Comparison of ENCODE assay signal across 1 cellular context in the genomic region with DNA sequence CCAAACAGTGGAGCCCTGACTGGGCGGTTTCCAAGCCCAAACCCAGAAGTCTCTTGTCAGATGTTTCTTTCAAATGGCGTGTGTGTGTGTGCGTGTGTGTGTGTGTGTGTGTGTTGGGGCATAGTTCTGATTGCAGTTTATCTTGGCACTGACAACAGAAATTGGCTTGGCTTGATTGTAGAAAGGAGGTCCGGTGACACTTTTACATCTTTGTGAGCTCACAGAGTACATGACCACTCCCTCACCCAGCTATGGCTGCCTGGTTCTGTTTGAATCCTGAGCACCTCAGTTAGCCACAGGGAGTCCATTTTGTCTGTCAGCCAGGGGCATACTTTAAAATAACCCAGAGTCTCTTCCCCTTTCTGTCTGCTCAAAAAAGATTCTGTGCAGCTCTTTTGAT.
TF ChIP-seq lines count a peak whose summit lies in the region.

No MANE protein-coding gene starts in this region.

TF ChIP-seq in IMR-90, 13 proteins besides CTCF, POLR2A, EP300 and RAD21:
- TF ChIP-seq RFX5 (IDR thresholded peaks at IDR 0.05; ENCODE audit: low read depth, low read length) (no peak), MAZ (IDR thresholded peaks at IDR 0.05; ENCODE audit: borderline replicate concordance, low read depth, low read length) (no peak), SMC3 (IDR thresholded peaks at IDR 0.05; ENCODE audit: low read depth, low read length) (no peak), FOS (IDR thresholded peaks at IDR 0.05; ENCODE audit: low read depth, low read length) (no peak), BHLHE40 (IDR thresholded peaks at IDR 0.05; ENCODE audit: low read depth, low read length) (no peak), NFE2L2 (IDR thresholded peaks at IDR 0.05; ENCODE audit: low read depth, low read length) (no peak), MAFK (IDR thresholded peaks at IDR 0.05; ENCODE audit: low read depth, low read length) (no peak), RCOR1 (IDR thresholded peaks at IDR 0.05; ENCODE audit: insufficient replicate concordance, low read length) (no peak), CHD1 (IDR thresholded peaks at IDR 0.05; ENCODE audit: low read depth, low read length) (no peak), CEBPB (IDR thresholded peaks at IDR 0.05; ENCODE audit: low read depth, low read length) (no peak), MXI1 (IDR thresholded peaks at IDR 0.05; ENCODE audit: borderline replicate concordance, low read depth, low read length) (no peak)
- TF ChIP-seq, protein P1, sequence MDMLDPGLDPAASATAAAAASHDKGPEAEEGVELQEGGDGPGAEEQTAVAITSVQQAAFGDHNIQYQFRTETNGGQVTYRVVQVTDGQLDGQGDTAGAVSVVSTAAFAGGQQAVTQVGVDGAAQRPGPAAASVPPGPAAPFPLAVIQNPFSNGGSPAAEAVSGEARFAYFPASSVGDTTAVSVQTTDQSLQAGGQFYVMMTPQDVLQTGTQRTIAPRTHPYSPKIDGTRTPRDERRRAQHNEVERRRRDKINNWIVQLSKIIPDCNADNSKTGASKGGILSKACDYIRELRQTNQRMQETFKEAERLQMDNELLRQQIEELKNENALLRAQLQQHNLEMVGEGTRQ (IDR thresholded peaks at IDR 0.05; ENCODE audit: low read depth, low read length): no peak
- TF ChIP-seq, protein P2, sequence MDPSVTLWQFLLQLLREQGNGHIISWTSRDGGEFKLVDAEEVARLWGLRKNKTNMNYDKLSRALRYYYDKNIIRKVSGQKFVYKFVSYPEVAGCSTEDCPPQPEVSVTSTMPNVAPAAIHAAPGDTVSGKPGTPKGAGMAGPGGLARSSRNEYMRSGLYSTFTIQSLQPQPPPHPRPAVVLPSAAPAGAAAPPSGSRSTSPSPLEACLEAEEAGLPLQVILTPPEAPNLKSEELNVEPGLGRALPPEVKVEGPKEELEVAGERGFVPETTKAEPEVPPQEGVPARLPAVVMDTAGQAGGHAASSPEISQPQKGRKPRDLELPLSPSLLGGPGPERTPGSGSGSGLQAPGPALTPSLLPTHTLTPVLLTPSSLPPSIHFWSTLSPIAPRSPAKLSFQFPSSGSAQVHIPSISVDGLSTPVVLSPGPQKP (IDR thresholded peaks at IDR 0.05; ENCODE audit: borderline replicate concordance, low read depth, low read length): no peak
